ENCODE assay signal across 8 cellular contexts in the genomic region with DNA sequence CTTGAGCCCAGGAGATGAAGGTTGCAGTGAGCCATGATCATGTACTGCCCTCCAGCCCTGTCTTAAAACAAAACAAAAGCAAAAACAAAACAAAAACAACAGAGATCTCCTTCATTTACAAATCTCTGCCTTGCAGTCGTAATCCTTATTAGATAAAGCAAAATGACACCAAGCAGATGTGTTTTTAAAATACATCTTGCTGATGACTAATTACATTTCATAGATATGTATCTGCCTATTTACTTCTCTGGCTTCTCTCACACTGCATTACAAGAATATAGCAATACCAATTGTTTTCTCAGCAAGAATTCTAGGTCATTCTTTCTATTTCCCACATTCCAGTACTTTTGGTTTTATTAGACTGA. TPM values are rescaled to one million over a fixed set of nuclear protein-coding genes. Genes with fewer than 3 reads are reported as not detected.
DNase-seq lines count a peak whose midpoint lies in the region; ATAC-seq and TF ChIP-seq lines count a peak whose summit lies in the region.

No MANE protein-coding gene starts in this region.

- H3K4me3 ChIP-seq in HL-60 (replicated peaks; ENCODE audit: insufficient read depth, low read length) (no peak overlapping the region), right cardiac atrium (ENCODE audit: low read length) (peak overlapping the region; percentile 39)

- peaks cover 30% of the 10 kb centered on the region for H3K4me1 ChIP-seq in right cardiac atrium (ENCODE audit: control insufficient read depth, insufficient read depth, low read length)

- DNase-seq in HL-60 (ENCODE audit: low read depth in 1 of 2, low spot score in 1 of 2), result no peak
- DNase-seq in activated T-helper 2 cell treated with anti-CD3 and anti-CD28 coated beads, Interferon-gamma antibody, Interleukin-2, Interleukin-4, amounts not matched to agents 10 μg/mL and 5 μg/mL and 100 μg/mL, durations not matched to agents 14 hours and 24 hours and 36 hours (ENCODE audit: low spot score), result no peak
- DNase-seq in right cardiac atrium, result no peak
- DNase-seq in stimulated activated naive B cell treated with anti-CD40 and anti-IgM and Interleukin-4, amounts not matched to agents 10 μg/mL and 1 μg/mL and 100 μg/mL, for 72 hours, result no peak
- no peak for DNase-seq in DMS79 treated with DMSO at 0.1 percent for 48 hours (lab: John Stamatoyannopoulos, UW)
- no peak for DNase-seq in NCI-H2029 (lab: John Stamatoyannopoulos, UW)
- DNase-seq in Kasumi-1 (lab: John Stamatoyannopoulos, UW), result no peak

- H3K27ac ChIP-seq in HL-60 (replicated peaks), result peak overlapping the region; percentile 10
- H3K27ac ChIP-seq in right cardiac atrium (ENCODE audit: low read length), result peak overlapping the region; percentile 80

- H3K27me3 ChIP-seq in HL-60 (ENCODE audit: insufficient read depth, poor library complexity, severe bottlenecking) (no peaks in the 10 kb centered on the region), right cardiac atrium (ENCODE audit: control insufficient read depth, insufficient read depth) (no peaks in the 10 kb centered on the region)

- WGBS in right cardiac atrium, result 29% methylated on average over 1 of the region's 1 CpG

- H3K9me3 ChIP-seq in right cardiac atrium (ENCODE audit: control insufficient read depth, low read length), result no peaks in the 10 kb centered on the region

- no peaks in the 10 kb centered on the region for H3K27me3 Mint-ChIP-seq in activated T-helper 2 cell treated with anti-CD3 and anti-CD28 coated beads, Interferon-gamma antibody, Interleukin-2, Interleukin-4, amounts not matched to agents 10 μg/mL and 5 μg/mL and 100 μg/mL, durations not matched to agents 14 hours and 24 hours and 36 hours (ENCODE audit: low read depth)
- no peaks in the 10 kb centered on the region for H3K27me3 Mint-ChIP-seq in stimulated activated naive B cell treated with anti-CD40 and anti-IgM and Interleukin-4, amounts not matched to agents 10 μg/mL and 1 μg/mL and 100 μg/mL, for 72 hours

- intact Hi-C loops in activated T-helper 2 cell treated with anti-CD3 and anti-CD28 coated beads, Interferon-gamma antibody, Interleukin-2, Interleukin-4, amounts not matched to agents 10 μg/mL and 5 μg/mL and 100 μg/mL, durations not matched to agents 14 hours and 24 hours and 36 hours (cut with micrococcal nuclease), result loop anchor here (1.0 to 10.0 kb wide), 3 partner anchors 22 to 53 kb away; partner anchors contain the start of gene HNRNPA3
- intact Hi-C loops in right cardiac atrium (cut with DNase I), result no loop called here

- H3K36me3 Mint-ChIP-seq in activated T-helper 2 cell treated with anti-CD3 and anti-CD28 coated beads, Interferon-gamma antibody, Interleukin-2, Interleukin-4, amounts not matched to agents 10 μg/mL and 5 μg/mL and 100 μg/mL, durations not matched to agents 14 hours and 24 hours and 36 hours (ENCODE audit: low read depth), result peaks cover 32% of the 10 kb centered on the region
- peaks cover 11 to 45% of the 10 kb centered on the region in 2 donors for H3K36me3 Mint-ChIP-seq in stimulated activated naive B cell treated with anti-CD40 and anti-IgM and Interleukin-4, amounts not matched to agents 10 μg/mL and 1 μg/mL and 100 μg/mL, for 72 hours

- no peak for TF ChIP-seq CTCF in HL-60 (IDR thresholded peaks at IDR 0.05; ENCODE audit: insufficient read depth, low read length)

- peaks cover 67% of the 10 kb centered on the region for H3K4me1 Mint-ChIP-seq in activated T-helper 2 cell treated with anti-CD3 and anti-CD28 coated beads, Interferon-gamma antibody, Interleukin-2, Interleukin-4, amounts not matched to agents 10 μg/mL and 5 μg/mL and 100 μg/mL, durations not matched to agents 14 hours and 24 hours and 36 hours (ENCODE audit: low read depth)
- peaks cover 45 to 83% of the 10 kb centered on the region in 2 donors for H3K4me1 Mint-ChIP-seq in stimulated activated naive B cell treated with anti-CD40 and anti-IgM and Interleukin-4, amounts not matched to agents 10 μg/mL and 1 μg/mL and 100 μg/mL, for 72 hours

- no peaks in the 10 kb centered on the region for H3K9me3 Mint-ChIP-seq in activated T-helper 2 cell treated with anti-CD3 and anti-CD28 coated beads, Interferon-gamma antibody, Interleukin-2, Interleukin-4, amounts not matched to agents 10 μg/mL and 5 μg/mL and 100 μg/mL, durations not matched to agents 14 hours and 24 hours and 36 hours
- H3K9me3 Mint-ChIP-seq in stimulated activated naive B cell treated with anti-CD40 and anti-IgM and Interleukin-4, amounts not matched to agents 10 μg/mL and 1 μg/mL and 100 μg/mL, for 72 hours, result no peaks in the 10 kb centered on the region

- ATAC-seq in right cardiac atrium (no peak), GM19328 (IDR thresholded peaks at IDR 0.05; ENCODE audit: unreplicated experiment) (no peak)
- no peak for ATAC-seq in stimulated activated naive B cell treated with anti-CD40 and anti-IgM and Interleukin-4, amounts not matched to agents 10 μg/mL and 1 μg/mL and 100 μg/mL, for 72 hours (replicated peaks)

- H3K27ac Mint-ChIP-seq in activated T-helper 2 cell treated with anti-CD3 and anti-CD28 coated beads, Interferon-gamma antibody, Interleukin-2, Interleukin-4, amounts not matched to agents 10 μg/mL and 5 μg/mL and 100 μg/mL, durations not matched to agents 14 hours and 24 hours and 36 hours, result peak overlapping the region; percentile 59
- H3K27ac Mint-ChIP-seq in stimulated activated naive B cell treated with anti-CD40 and anti-IgM and Interleukin-4, amounts not matched to agents 10 μg/mL and 1 μg/mL and 100 μg/mL, for 72 hours, result peak overlapping the region; percentile 85

- H3K4me3 Mint-ChIP-seq in activated T-helper 2 cell treated with anti-CD3 and anti-CD28 coated beads, Interferon-gamma antibody, Interleukin-2, Interleukin-4, amounts not matched to agents 10 μg/mL and 5 μg/mL and 100 μg/mL, durations not matched to agents 14 hours and 24 hours and 36 hours (ENCODE audit: low read depth), result no peak overlapping the region
- no peak overlapping the region for H3K4me3 Mint-ChIP-seq in stimulated activated naive B cell treated with anti-CD40 and anti-IgM and Interleukin-4, amounts not matched to agents 10 μg/mL and 1 μg/mL and 100 μg/mL, for 72 hours

RNA-seq across cellular contexts. Expression of gene NFE2L2, which starts 22.8 kb away (rescaled TPM):
- 55.8 and 56.2 TPM in 2 replicates for total RNA-seq in activated T-helper 2 cell treated with anti-CD3 and anti-CD28 coated beads, Interferon-gamma antibody, Interleukin-2, Interleukin-4, amounts not matched to agents 10 μg/mL and 5 μg/mL and 100 μg/mL, durations not matched to agents 14 hours and 24 hours and 36 hours
- 10 to 100 TPM; 70.0 to 95.7 (median 77.7) TPM for total RNA-seq in right cardiac atrium
- 55.8 TPM for polyA plus RNA-seq in right cardiac atrium

RNA-seq across cellular contexts. Expression of gene HNRNPA3, which starts 29.2 kb away (rescaled TPM):
- 322 and 323 TPM in 2 replicates for total RNA-seq in activated T-helper 2 cell treated with anti-CD3 and anti-CD28 coated beads, Interferon-gamma antibody, Interleukin-2, Interleukin-4, amounts not matched to agents 10 μg/mL and 5 μg/mL and 100 μg/mL, durations not matched to agents 14 hours and 24 hours and 36 hours
- total RNA-seq in right cardiac atrium, result 100 to 1,000 TPM in 1 of 4 donors, 10 to 100 TPM in 3; 66.9 to 110 (median 84.2) TPM
- 74.1 TPM for polyA plus RNA-seq in right cardiac atrium
